ENCODE assay signal across 8 cellular contexts in genomic region chr2:11829324-11829946, GRCh38.
DNase-seq lines count a peak whose midpoint lies in the region; ATAC-seq and TF ChIP-seq lines count a peak whose summit lies in the region.

No MANE protein-coding gene starts in this region.

- H3K4me3 ChIP-seq in CD8-positive, alpha-beta T cell (ENCODE audit: low read depth, low read length) = peak overlapping the region; percentile 40
- H3K4me3 ChIP-seq in OCI-LY1 (ENCODE audit: low read depth, low read length, poor library complexity, severe bottlenecking) (peak overlapping the region; percentile 58), fibroblast of lung (replicated peaks in 1 of 4; ENCODE audit: control extremely low read depth in 1 of 4, insufficient read depth in 1 of 4, low read depth in 3 of 4, low read length in 4 of 4) (peak overlapping the region in 2 of 4 experiments; percentile 4 to 8)

- intact Hi-C loops in CD8-positive, alpha-beta T cell (cut with DNase I, micrococcal nuclease) = loop anchor here (1.0 to 2.0 kb wide), 5 partner anchors 498 to 1178 kb away; partner anchors contain the start of gene TRIB2 (in 1 of the 2)

- H3K4me1 ChIP-seq in CD8-positive, alpha-beta T cell (ENCODE audit: insufficient read depth, low read length) = peaks cover 28% of the 10 kb centered on the region
- H3K4me1 ChIP-seq in OCI-LY1 (ENCODE audit: insufficient read depth, low read length, severe bottlenecking) (peaks cover 80% of the 10 kb centered on the region), fibroblast of lung (ENCODE audit: control insufficient read depth, extremely low read depth, insufficient read depth, low read length) (peaks cover 18% of the 10 kb centered on the region)

- CTCF ChIA-PET in CD8-positive, alpha-beta T cell (lab: Charles Lee) = interaction anchor here (0.6 to 3.8 kb wide), 16 partner anchors 10 to 1184 kb away, joined by 3 to 42 read pairs (median 3); partner anchors contain the start of gene TRIB2

- peak; percentile 55 for TF ChIP-seq CTCF in CD8-positive, alpha-beta T cell (IDR thresholded peaks at IDR 0.05)
- TF ChIP-seq CTCF in OCI-LY1 (IDR thresholded peaks at IDR 0.05; ENCODE audit: low read length) (peak; percentile 87), fibroblast of lung (conservative IDR thresholded peaks at IDR 0.05 in 1 of 2, IDR thresholded peaks at IDR 0.05 in 1 of 2; ENCODE audit: low read depth in 1 of 2, low read length in 2 of 2) (peak; percentile 43 to 45)

- H3F3A ChIP-seq in OCI-LY1 (ENCODE audit: insufficient read depth, low read length) = no peaks in the 10 kb centered on the region

- H2AFZ ChIP-seq in OCI-LY1 (ENCODE audit: low read length) (no peak overlapping the region), fibroblast of lung (ENCODE audit: low read length) (no peak overlapping the region)

- H3K4me2 ChIP-seq in OCI-LY1 (ENCODE audit: low read length) = peak overlapping the region; percentile 95
- peak overlapping the region; percentile 80 for H3K4me2 ChIP-seq in fibroblast of lung (ENCODE audit: extremely low read depth, insufficient read depth, low read length)

- no peaks in the 10 kb centered on the region for H3K9me2 ChIP-seq in OCI-LY1 (ENCODE audit: low read depth, low read length)

- ATAC-seq in CD8-positive, alpha-beta T cell = peak; percentile 37
- ATAC-seq in GM19467 (IDR thresholded peaks at IDR 0.05; ENCODE audit: unreplicated experiment) = peak; percentile 29
- peak; percentile 63 to 66 for ATAC-seq in naive B cell (ENCODE audit: low read depth in 2 of 2)
- ATAC-seq in stimulated activated effector memory CD8-positive, alpha-beta T cell treated with anti-CD3 and anti-CD28 coated beads, Interleukin-12 subunit alpha, Interleukin-12 subunit beta, amount 100 ng/mL, for 72 hours = peak; percentile 43

- peaks cover 29% of the 10 kb centered on the region for H3K36me3 Mint-ChIP-seq in CD8-positive, alpha-beta T cell
- H3K36me3 Mint-ChIP-seq in activated T-cell treated with anti-CD3 and anti-CD28 coated beads, Interleukin-2, amount 50 U/mL, for 24 hours (ENCODE audit: low read depth) = peaks cover 43% of the 10 kb centered on the region
- H3K36me3 Mint-ChIP-seq in naive B cell = peaks cover 7 to 11% of the 10 kb centered on the region in 2 donors
- peaks cover 47% of the 10 kb centered on the region for H3K36me3 Mint-ChIP-seq in stimulated activated effector memory CD8-positive, alpha-beta T cell treated with anti-CD3 and anti-CD28 coated beads, Interleukin-12 subunit alpha, Interleukin-12 subunit beta, amount 100 ng/mL, for 72 hours

- no peaks in the 10 kb centered on the region for H3K9me3 Mint-ChIP-seq in CD8-positive, alpha-beta T cell
- peaks cover 7% of the 10 kb centered on the region for H3K9me3 Mint-ChIP-seq in activated T-cell treated with anti-CD3 and anti-CD28 coated beads, Interleukin-2, amount 50 U/mL, for 24 hours
- H3K9me3 Mint-ChIP-seq in naive B cell = peaks cover 0 to 10% (median 5%) of the 10 kb centered on the region in 7 donors
- H3K9me3 Mint-ChIP-seq in stimulated activated effector memory CD8-positive, alpha-beta T cell treated with anti-CD3 and anti-CD28 coated beads, Interleukin-12 subunit alpha, Interleukin-12 subunit beta, amount 100 ng/mL, for 72 hours = no peaks in the 10 kb centered on the region

- H3K4me3 Mint-ChIP-seq in CD8-positive, alpha-beta T cell = peak overlapping the region; percentile 78
- H3K4me3 Mint-ChIP-seq in activated T-cell treated with anti-CD3 and anti-CD28 coated beads, Interleukin-2, amount 50 U/mL, for 24 hours = peak overlapping the region; percentile 64
- H3K4me3 Mint-ChIP-seq in naive B cell = peak overlapping the region; percentile 68 to 90 (median 84)
- peak overlapping the region; percentile 54 for H3K4me3 Mint-ChIP-seq in stimulated activated effector memory CD8-positive, alpha-beta T cell treated with anti-CD3 and anti-CD28 coated beads, Interleukin-12 subunit alpha, Interleukin-12 subunit beta, amount 100 ng/mL, for 72 hours

- peaks cover 4% of the 10 kb centered on the region for H3K36me3 ChIP-seq in CD8-positive, alpha-beta T cell (ENCODE audit: insufficient read depth, low read length)
- H3K36me3 ChIP-seq in OCI-LY1 (ENCODE audit: insufficient read depth, low read length) (peaks cover 24% of the 10 kb centered on the region; the same call in 1 of the 2 replicates), fibroblast of lung (ENCODE audit: control insufficient read depth, insufficient read depth, low read length) (peaks cover 7% of the 10 kb centered on the region)

- H3K27ac Mint-ChIP-seq in CD8-positive, alpha-beta T cell = peak overlapping the region; percentile 42
- H3K27ac Mint-ChIP-seq in activated T-cell treated with anti-CD3 and anti-CD28 coated beads, Interleukin-2, amount 50 U/mL, for 24 hours = peak overlapping the region; percentile 91
- H3K27ac Mint-ChIP-seq in naive B cell = peak overlapping the region; percentile 24 to 94 (median 76)
- H3K27ac Mint-ChIP-seq in stimulated activated effector memory CD8-positive, alpha-beta T cell treated with anti-CD3 and anti-CD28 coated beads, Interleukin-12 subunit alpha, Interleukin-12 subunit beta, amount 100 ng/mL, for 72 hours = no peak overlapping the region

- H3K27me3 Mint-ChIP-seq in CD8-positive, alpha-beta T cell (ENCODE audit: low read depth) = no peaks in the 10 kb centered on the region
- H3K27me3 Mint-ChIP-seq in activated T-cell treated with anti-CD3 and anti-CD28 coated beads, Interleukin-2, amount 50 U/mL, for 24 hours = peaks cover 28% of the 10 kb centered on the region
- no peaks in the 10 kb centered on the region for H3K27me3 Mint-ChIP-seq in naive B cell

- H4K20me1 ChIP-seq in OCI-LY1 (ENCODE audit: insufficient read depth, low read length) (no peaks in the 10 kb centered on the region), fibroblast of lung (ENCODE audit: control insufficient read depth, extremely low read depth, insufficient read depth, low read length) (no peaks in the 10 kb centered on the region)

- H3K9ac ChIP-seq in OCI-LY1 (ENCODE audit: low read length) (peak overlapping the region; percentile 96), fibroblast of lung (ENCODE audit: insufficient read depth, low read length) (no peak overlapping the region)

- no peaks in the 10 kb centered on the region for H3K27me3 ChIP-seq in CD8-positive, alpha-beta T cell (ENCODE audit: insufficient read depth, low read length)
- H3K27me3 ChIP-seq in OCI-LY1 (ENCODE audit: insufficient read depth, low read length) = no peaks in the 10 kb centered on the region
- H3K27me3 ChIP-seq in fibroblast of lung (ENCODE audit: control insufficient read depth, insufficient read depth, low read length) = no peaks in the 10 kb centered on the region

- POLR2A ChIA-PET in CD8-positive, alpha-beta T cell (lab: Charles Lee) = interaction anchor here (1.5 kb wide), 1 partner anchor 887 kb away, joined by 7 read pairs; the partner anchor contains the start of gene TRIB2

- peaks cover 45% of the 10 kb centered on the region for H3K4me1 Mint-ChIP-seq in CD8-positive, alpha-beta T cell (ENCODE audit: low read depth)
- peaks cover 59% of the 10 kb centered on the region for H3K4me1 Mint-ChIP-seq in activated T-cell treated with anti-CD3 and anti-CD28 coated beads, Interleukin-2, amount 50 U/mL, for 24 hours (ENCODE audit: low read depth)
- H3K4me1 Mint-ChIP-seq in naive B cell = peaks cover 39 to 58% (median 49%) of the 10 kb centered on the region in 3 donors
- peaks cover 32% of the 10 kb centered on the region for H3K4me1 Mint-ChIP-seq in stimulated activated effector memory CD8-positive, alpha-beta T cell treated with anti-CD3 and anti-CD28 coated beads, Interleukin-12 subunit alpha, Interleukin-12 subunit beta, amount 100 ng/mL, for 72 hours

- DNase-seq in CD8-positive, alpha-beta T cell = peak; percentile 37 to 77 (median 59)
- DNase-seq in HS-27A (ENCODE audit: low read depth) (peak; percentile 68), fibroblast of lung (ENCODE audit: low read depth in 2 of 2) (peak; percentile 42 to 62), naive B cell (peak; percentile 58)
- peak; percentile 75 for DNase-seq in activated T-cell treated with anti-CD3 and anti-CD28 coated beads, Interleukin-2, amount 50 U/mL, for 24 hours
- DNase-seq in stimulated activated effector memory CD8-positive, alpha-beta T cell treated with anti-CD3 and anti-CD28 coated beads, Interleukin-12 subunit alpha, Interleukin-12 subunit beta, amount 100 ng/mL, for 72 hours (ENCODE audit: low spot score in 2 of 2) = peak in 1 of 2 donors; percentile 59

- no peak overlapping the region for H3K27ac ChIP-seq in CD8-positive, alpha-beta T cell (ENCODE audit: low read depth, low read length)
- H3K27ac ChIP-seq in OCI-LY1 (ENCODE audit: low read depth, low read length, poor library complexity, severe bottlenecking) (peak overlapping the region; percentile 99), fibroblast of lung (ENCODE audit: insufficient read depth, low read length) (peak overlapping the region; percentile 69)

- peaks cover 7% of the 10 kb centered on the region for H3K79me2 ChIP-seq in OCI-LY1 (ENCODE audit: insufficient read depth, low read length)
- H3K79me2 ChIP-seq in fibroblast of lung (ENCODE audit: control insufficient read depth, insufficient read depth, low read length) = no peaks in the 10 kb centered on the region

- H3K9me3 ChIP-seq in CD8-positive, alpha-beta T cell (ENCODE audit: low read length) = no peaks in the 10 kb centered on the region
- H3K9me3 ChIP-seq in OCI-LY1 (ENCODE audit: low read length) (no peaks in the 10 kb centered on the region), fibroblast of lung (ENCODE audit: control insufficient read depth, insufficient read depth, low read depth, low read length) (no peaks in the 10 kb centered on the region)
